In genomic region chr11:2139691-2140337, GRCh38 we compare ENCODE assay signal across 16 cellular contexts. TPM values are rescaled to one million over a fixed set of nuclear protein-coding genes. Genes with fewer than 3 reads are reported as not detected.
DNase-seq lines count a peak whose midpoint lies in the region; ATAC-seq and TF ChIP-seq lines count a peak whose summit lies in the region.
"Had no signal": no experiment of that assay in that cellular context is flagged by ENCODE, and none has a peak within 500 bp of the region (broad histone marks: within the 10 kb centered on the region; RNA-seq: fewer than 3 reads in every experiment).

No MANE protein-coding gene starts in this region.

- H3K9me3 Mint-ChIP-seq in progenitor cell of endocrine pancreas (ENCODE audit: low read depth): no peaks in the 10 kb centered on the region
- H3K9me3 Mint-ChIP-seq: stimulated activated naive CD8-positive, alpha-beta T cell treated with anti-CD3 and anti-CD28 coated beads, Interleukin-15, Interleukin-2, amounts not matched to agents 100 ng/mL and 50 ng/mL, for 24 hours had no signal

- peaks cover 11% of the 10 kb centered on the region for H3K4me1 Mint-ChIP-seq in progenitor cell of endocrine pancreas (ENCODE audit: low read depth)

- peak; percentile 31 for DNase-seq in DMS 273 (lab: John Stamatoyannopoulos, UW; ENCODE audit: unreplicated experiment)
- no peak for DNase-seq in DMS 273 treated with DMSO at 0.1 percent for 48 hours (lab: John Stamatoyannopoulos, UW)
- peak; percentile 65 for DNase-seq in NCI-H69 (lab: John Stamatoyannopoulos, UW)
- DNase-seq in left ventricle myocardium superior: peak; percentile 36
- DNase-seq in progenitor cell of endocrine pancreas (ENCODE audit: low spot score, unreplicated experiment): no peak
- DNase-seq in inferior parietal cortex (ENCODE audit: extremely low spot score): no peak
- DNase-seq in NCI-H82 treated with DMSO at 0.1 percent for 48 hours (lab: John Stamatoyannopoulos, UW; ENCODE audit: unreplicated experiment): no peak
- DNase-seq: CD4-positive, CD25-positive, alpha-beta regulatory T cell; GDM1; Kasumi-1; NCI-H2029; SHP77; T-helper 9 cell had no signal

- peaks cover 49% of the 10 kb centered on the region for H3K27me3 Mint-ChIP-seq in progenitor cell of endocrine pancreas

- intact Hi-C loops in left ventricle myocardium superior (cut with micrococcal nuclease): loop anchor here (5.0 kb wide), 1 partner anchor 448 kb away; no protein-coding TSS in a partner anchor

- peak overlapping the region; percentile 24 for H3K27ac Mint-ChIP-seq in progenitor cell of endocrine pancreas
- H3K27ac Mint-ChIP-seq: CD4-positive, CD25-positive, alpha-beta regulatory T cell; stimulated activated naive CD8-positive, alpha-beta T cell treated with anti-CD3 and anti-CD28 coated beads, Interleukin-15, Interleukin-2, amounts not matched to agents 100 ng/mL and 50 ng/mL, for 24 hours had no signal

- peaks cover 9% of the 10 kb centered on the region for H3K36me3 Mint-ChIP-seq in progenitor cell of endocrine pancreas (ENCODE audit: insufficient read depth)
- H3K36me3 Mint-ChIP-seq: CD4-positive, CD25-positive, alpha-beta regulatory T cell had no signal

- ATAC-seq in left ventricle myocardium superior (no peak), HG02870 (IDR thresholded peaks at IDR 0.05; ENCODE audit: unreplicated experiment) (no peak)

- H3K4me3 Mint-ChIP-seq in progenitor cell of endocrine pancreas (ENCODE audit: low read depth): peak overlapping the region; percentile 91
- H3K4me3 Mint-ChIP-seq: CD4-positive, CD25-positive, alpha-beta regulatory T cell; stimulated activated naive CD8-positive, alpha-beta T cell treated with anti-CD3 and anti-CD28 coated beads, Interleukin-15, Interleukin-2, amounts not matched to agents 100 ng/mL and 50 ng/mL, for 24 hours had no signal

- TF ChIP-seq CTCF in progenitor cell of endocrine pancreas (IDR thresholded peaks at IDR 0.05; ENCODE audit: unreplicated experiment): peak; percentile 21

RNA-seq across cellular contexts. Expression of gene IGF2, which starts 0.6 kb away (rescaled TPM):
- 88.2 TPM for total RNA-seq in left ventricle myocardium superior
- 4,678 and 5,100 TPM in 2 replicates for total RNA-seq in progenitor cell of endocrine pancreas

RNA-seq across cellular contexts. Expression of gene INS, which starts 21.2 kb away (rescaled TPM):
- total RNA-seq in left ventricle myocardium superior: not detected
- 68.7 and 75.2 TPM in 2 replicates for total RNA-seq in progenitor cell of endocrine pancreas
- total RNA-seq: CD4-positive, CD25-positive, alpha-beta regulatory T cell; renal cortical epithelial cell had no signal

RNA-seq across cellular contexts. Expression of gene TH, which starts 31.8 kb away (rescaled TPM):
- total RNA-seq in left ventricle myocardium superior (not detected), progenitor cell of endocrine pancreas (0.53 and 1.1 TPM in 2 replicates)
- total RNA-seq: CD4-positive, CD25-positive, alpha-beta regulatory T cell had no signal

Comparison
In these comparisons a context has a peak if more than half of its experiments do, and no peak if none do; other contexts are left out.
1. DNase-seq: peak in DMS 273 (single experiment), NCI-H69 (single experiment) and left ventricle myocardium superior (single experiment); none in DMS 273 treated with DMSO at 0.1 percent for 48 hours (single experiment), progenitor cell of endocrine pancreas (single experiment), inferior parietal cortex (single experiment) and NCI-H82 treated with DMSO at 0.1 percent for 48 hours (single experiment).
2. RNA of gene IGF2, which starts 0.6 kb away (total RNA-seq): 4,678 to 5,100 TPM in progenitor cell of endocrine pancreas; 88.2 TPM in left ventricle myocardium superior (single experiment); every median in the first group is over 10 times any median in the second.
3. RNA of gene INS, which starts 21.2 kb away (total RNA-seq): 68.7 to 75.2 TPM in progenitor cell of endocrine pancreas; not detected in left ventricle myocardium superior (single experiment); every median in the first group is over 10 times any median in the second.